In the genomic region with DNA sequence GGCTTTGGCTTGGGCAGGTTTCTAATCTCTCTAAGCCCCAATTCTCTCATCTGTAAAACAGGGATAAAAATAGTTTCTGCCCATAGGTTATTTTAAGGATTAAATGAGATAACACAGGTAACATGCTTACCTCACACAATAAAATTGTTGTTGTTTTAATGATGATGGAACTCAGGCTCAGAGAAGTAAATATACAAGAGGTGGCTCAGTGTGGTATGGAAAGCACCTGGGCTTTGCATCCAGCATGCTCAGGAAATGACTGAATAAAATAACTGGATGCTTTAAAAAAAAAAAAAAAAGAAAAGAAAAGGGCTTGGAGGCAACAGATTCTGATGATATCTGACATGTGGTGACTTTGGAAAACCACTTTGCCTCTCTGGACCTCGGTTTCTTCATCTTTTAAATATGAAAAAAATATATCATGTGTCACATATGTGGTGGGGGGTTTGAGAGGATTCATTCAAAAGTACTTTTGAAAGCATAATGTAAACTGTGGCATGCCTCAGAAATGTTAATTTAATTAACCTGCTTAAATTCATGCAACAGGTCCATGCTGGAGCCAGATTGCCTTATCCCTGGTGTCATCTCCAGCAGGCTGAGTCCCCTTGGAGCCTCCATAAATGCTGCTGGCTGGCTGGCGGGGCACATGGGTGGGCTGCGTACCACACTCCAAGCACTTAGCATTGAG, we compare ENCODE assay signal across 20 cellular contexts.
DNase-seq lines count a peak whose midpoint lies in the region; ATAC-seq and TF ChIP-seq lines count a peak whose summit lies in the region.
"Had no signal": no experiment of that assay in that cellular context is flagged by ENCODE, and none has a peak within 500 bp of the region (broad histone marks: within the 10 kb centered on the region; RNA-seq: fewer than 3 reads in every experiment).

No MANE protein-coding gene starts in this region.

- no peak for TF ChIP-seq CTCF in mammary epithelial cell (conservative IDR thresholded peaks at IDR 0.05 in 1 of 2, IDR thresholded peaks at IDR 0.05 in 1 of 2; ENCODE audit: extremely low read depth in 1 of 2, insufficient read depth in 1 of 2, low read depth in 1 of 2, low read length in 2 of 2)
- TF ChIP-seq CTCF in MCF 10A (IDR thresholded peaks at IDR 0.05; ENCODE audit: unreplicated experiment), result no peak
- TF ChIP-seq CTCF in gastroesophageal sphincter (IDR thresholded peaks at IDR 0.05), result no peak

- H3K27ac Mint-ChIP-seq in MCF 10A (ENCODE audit: low read depth, unreplicated experiment), result no peak overlapping the region
- H3K27ac Mint-ChIP-seq: CD4-positive, CD25-positive, alpha-beta regulatory T cell had no signal

- H3K4me1 ChIP-seq in mammary epithelial cell (ENCODE audit: insufficient read depth, low read length) (peaks cover 52% of the 10 kb centered on the region), gastroesophageal sphincter (peaks cover 0 to 50% (median 9%) of the 10 kb centered on the region in 3 donors), aorta (ENCODE audit: control insufficient read depth in 1 of 2, insufficient read depth in 2 of 2, low read length in 2 of 2) (peaks cover 2 to 4% of the 10 kb centered on the region in 2 donors)

- intact Hi-C loops in mammary epithelial cell (cut with micrococcal nuclease) (no loop called here), MCF 10A (cut with micrococcal nuclease) (no loop called here), aorta (cut with DNase I) (no loop called here), head of caudate nucleus (cut with DNase I) (no loop called here)

- H4K20me1 ChIP-seq in mammary epithelial cell (ENCODE audit: insufficient read depth, low read length), result no peaks in the 10 kb centered on the region

- H3K4me2 ChIP-seq in mammary epithelial cell (ENCODE audit: insufficient read depth, low read depth, low read length), result no peak overlapping the region
- H3K4me2 ChIP-seq: A549 had no signal

- DNase-seq in mammary epithelial cell (peak; percentile 67), MCF 10A (ENCODE audit: unreplicated experiment) (no peak), SK-N-DZ (ENCODE audit: low spot score) (peak; percentile 88), aorta (no peak), EL (no peak), NCI-H1694 treated with DMSO at 0.1 percent for 48 hours (lab: John Stamatoyannopoulos, UW) (no peak), head of caudate nucleus (no peak)
- DNase-seq: AML-193; Calu3; CD4-positive, CD25-positive, alpha-beta regulatory T cell; H7; Kasumi-1; NCI-H1436 treated with DMSO at 0.1 percent for 48 hours; NCI-H2081 treated with DMSO at 0.1 percent for 48 hours; NCI-H2227 treated with DMSO at 0.1 percent for 48 hours; NCI-H526; SW 1271 had no signal

- BruUV-seq in mammary epithelial cell (replicated peaks; lab: Mats Ljungman, UMichigan) (no TSS peak), MCF 10A (replicated peaks; lab: Mats Ljungman, UMichigan) (no TSS peak)

- no peak for TF ChIP-seq EP300 in gastroesophageal sphincter (IDR thresholded peaks at IDR 0.05)

- ATAC-seq in gastroesophageal sphincter, result no peak
- no peak for ATAC-seq in aorta (ENCODE audit: low FRiP score)
- ATAC-seq: A549, Panc1 had no signal

- H3K27me3 ChIP-seq in mammary epithelial cell (ENCODE audit: insufficient read depth, low read length) (no peaks in the 10 kb centered on the region), gastroesophageal sphincter (no peaks in the 10 kb centered on the region), aorta (ENCODE audit: control insufficient read depth in 1 of 2, insufficient read depth in 2 of 2, low read length in 1 of 2) (no peaks in the 10 kb centered on the region)

- H3K9ac ChIP-seq in mammary epithelial cell (ENCODE audit: insufficient read depth, low read length), result no peak overlapping the region

- CTCF ChIA-PET in mammary epithelial cell (lab: Charles Lee; ENCODE audit: low non-redundant PET) (no interaction called here), MCF 10A (lab: Yijun Ruan, JAX) (no interaction called here)

- H3K27ac ChIP-seq in mammary epithelial cell (ENCODE audit: insufficient read depth, low read depth, low read length) (no peak overlapping the region), gastroesophageal sphincter (peak overlapping the region in 3 of 4 donors; percentile 3 to 84 (median 81)), aorta (ENCODE audit: low read depth in 1 of 2, low read length in 2 of 2) (no peak overlapping the region)

- WGBS in mammary epithelial cell (ENCODE audit: low coverage, missing lambda C conversion rate), result 90% methylated on average over 3 of the region's 3 CpGs
- WGBS in gastroesophageal sphincter (ENCODE audit: low coverage in 1 of 2), 2 donors, result 67 to 93% methylated on average over 1 to 2 of the region's 3 CpGs
- 88 to 91% methylated on average over 3 of the region's 3 CpGs for WGBS in aorta, 2 donors

- H3K27me3 Mint-ChIP-seq in MCF 10A (ENCODE audit: insufficient read depth, unreplicated experiment), result no peaks in the 10 kb centered on the region

- H3K9me3 Mint-ChIP-seq in MCF 10A (ENCODE audit: unreplicated experiment), result no peaks in the 10 kb centered on the region

- no peaks in the 10 kb centered on the region for H3K36me3 Mint-ChIP-seq in MCF 10A (ENCODE audit: insufficient read depth, unreplicated experiment)

- POLR2A ChIA-PET in MCF 10A (lab: Yijun Ruan, JAX), result no interaction called here

- in situ Hi-C loops in mammary epithelial cell (cut with MboI; ENCODE audit: low sequenced_read_pairs in 2 of 2), result no loop called here

- TF ChIP-seq POLR2A in gastroesophageal sphincter (IDR thresholded peaks at IDR 0.05), result no peak

- no peaks in the 10 kb centered on the region for H3K79me2 ChIP-seq in mammary epithelial cell (ENCODE audit: insufficient read depth, low read length)

- H3K4me3 ChIP-seq in mammary epithelial cell (replicated peaks in 1 of 3; ENCODE audit: insufficient read depth in 1 of 3, low read depth in 2 of 3, low read length in 3 of 3) (no peak overlapping the region), gastroesophageal sphincter (no peak overlapping the region), aorta (ENCODE audit: low read length in 2 of 2) (no peak overlapping the region)
- H3K4me3 ChIP-seq: A549 had no signal

- no peak overlapping the region for H3K4me3 Mint-ChIP-seq in MCF 10A (ENCODE audit: unreplicated experiment)
- H3K4me3 Mint-ChIP-seq: CD4-positive, CD25-positive, alpha-beta regulatory T cell had no signal

- dilution Hi-C loops in mammary epithelial cell (cut with HindIII; ENCODE audit: low sequenced_read_pairs), result no loop called here

- H3K36me3 ChIP-seq in mammary epithelial cell (ENCODE audit: insufficient read depth, low read length) (no peaks in the 10 kb centered on the region), gastroesophageal sphincter (no peaks in the 10 kb centered on the region), aorta (ENCODE audit: control insufficient read depth in 1 of 2, insufficient read depth in 2 of 2, low read length in 1 of 2) (no peaks in the 10 kb centered on the region)

- H3K4me1 Mint-ChIP-seq in MCF 10A (ENCODE audit: insufficient read depth, unreplicated experiment), result peaks cover 38% of the 10 kb centered on the region
- H3K4me1 Mint-ChIP-seq: CD4-positive, CD25-positive, alpha-beta regulatory T cell had no signal

- no peak overlapping the region for H2AFZ ChIP-seq in mammary epithelial cell (ENCODE audit: low read depth, low read length)

- peaks cover 19% of the 10 kb centered on the region for H3K9me3 ChIP-seq in mammary epithelial cell (replicated peaks; ENCODE audit: insufficient read depth, low read length)
- peaks cover 0 to 13% (median 0%) of the 10 kb centered on the region in 3 donors for H3K9me3 ChIP-seq in gastroesophageal sphincter
- peaks cover 4% of the 10 kb centered on the region for H3K9me3 ChIP-seq in aorta (ENCODE audit: control insufficient read depth, low read length)

Comparison
In these comparisons a context has a peak if more than half of its experiments do, and no peak if none do; other contexts are left out.
1. DNase-seq: peak in mammary epithelial cell (single experiment) and SK-N-DZ (single experiment); none in MCF 10A (single experiment), aorta (0 of 2), EL (single experiment), NCI-H1694 treated with DMSO at 0.1 percent for 48 hours (single experiment) and head of caudate nucleus (0 of 42).
2. H3K27ac ChIP-seq: peak in gastroesophageal sphincter (3 of 4); none in mammary epithelial cell (single experiment) and aorta (0 of 2).